ENCODE assay signal across 18 cellular contexts in the genomic region with DNA sequence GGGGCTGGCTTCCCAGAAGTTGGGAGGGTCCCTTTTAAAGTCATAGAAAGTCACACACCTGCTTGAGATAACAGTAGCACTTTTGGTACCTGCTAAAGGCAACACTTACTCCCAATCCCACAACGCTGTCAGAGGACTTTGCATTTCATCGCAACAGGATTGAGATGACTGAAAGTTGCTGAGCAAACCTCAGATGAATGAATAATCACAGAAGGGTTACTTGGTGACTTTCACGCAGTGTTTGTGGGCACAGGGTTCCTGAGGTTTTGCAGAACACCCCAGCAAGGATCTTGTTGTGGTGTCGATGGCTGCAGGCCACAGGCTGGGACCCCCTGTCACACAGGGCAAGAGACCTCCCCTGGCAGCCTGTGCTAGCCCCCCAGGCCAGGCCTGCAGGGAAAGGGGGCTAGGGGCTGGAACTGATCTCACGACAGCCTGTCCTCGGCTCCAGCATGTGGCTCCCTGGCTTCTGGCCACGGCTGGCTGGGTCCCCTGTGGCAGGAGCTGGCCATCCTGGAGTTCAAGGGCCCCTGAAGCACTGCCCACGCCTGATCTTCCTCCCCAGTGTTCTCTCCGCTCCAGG.
DNase-seq lines count a peak whose midpoint lies in the region; ATAC-seq, FAIRE-seq and TF ChIP-seq lines count a peak whose summit lies in the region.
"Had no signal": no experiment of that assay in that cellular context is flagged by ENCODE, and none has a peak within 500 bp of the region (broad histone marks: within the 10 kb centered on the region; RNA-seq: fewer than 3 reads in every experiment).

No MANE protein-coding gene starts in this region.

- FAIRE-seq in HepG2 (lab: Jason Lieb, UNC) = peak; percentile 26
- FAIRE-seq in small intestine (lab: Jason Lieb, UNC) = no peak
- FAIRE-seq: GM12891 had no signal

- DNase-seq in HCT116 (ENCODE audit: low read depth, low spot score) (no peak), HepG2 (ENCODE audit: low spot score) (no peak), small intestine (no peak), prostate gland (ENCODE audit: low spot score) (no peak), Karpas-422 (no peak), NCI-H510A treated with DMSO at 0.1 percent for 48 hours (lab: John Stamatoyannopoulos, UW) (no peak)
- DNase-seq: BE2C; GF-D8; KBM-7; NCI-H1105; NCI-H2107; NCI-H526 treated with DMSO at 0.1 percent for 48 hours; stimulated activated CD4-positive, alpha-beta T cell treated with anti-CD3 and anti-CD28 coated beads, Interleukin-4, amount 100 ng/mL, for 24 hours; T1000 had no signal

- no peak for TF ChIP-seq EP300 in HepG2 (IDR thresholded peaks at IDR 0.05; ENCODE audit: low read depth in 2 of 2, low read length in 2 of 2)
- no peak for TF ChIP-seq EP300 in HepG2 (CRISPR knock-in tag; IDR thresholded peaks at IDR 0.05; ENCODE audit: borderline replicate concordance)

- H3K9me3 ChIP-seq in HCT116 (ENCODE audit: control insufficient read depth in 1 of 2, insufficient read depth in 1 of 2, low read depth in 1 of 2, low read length in 2 of 2) = no peaks in the 10 kb centered on the region
- no peaks in the 10 kb centered on the region for H3K9me3 ChIP-seq in HepG2 (ENCODE audit: low read length)
- H3K9me3 ChIP-seq in small intestine (ENCODE audit: control insufficient read depth, low read depth) = no peaks in the 10 kb centered on the region
- no peaks in the 10 kb centered on the region for H3K9me3 ChIP-seq in prostate gland
- no peaks in the 10 kb centered on the region for H3K9me3 ChIP-seq in Karpas-422 (ENCODE audit: low read length)
- H3K9me3 ChIP-seq: BE2C had no signal

- H3K4me1 ChIP-seq in HCT116 (ENCODE audit: control insufficient read depth in 1 of 2, insufficient read depth in 2 of 2, low read length in 2 of 2) (peaks cover 34 to 40% of the 10 kb centered on the region in 2 experiments), HepG2 (ENCODE audit: insufficient read depth, low read length) (peaks cover 62% of the 10 kb centered on the region), small intestine (ENCODE audit: control insufficient read depth in 2 of 2, insufficient read depth in 1 of 2, low read depth in 1 of 2, low read length in 1 of 2) (peaks cover 0 to 8% of the 10 kb centered on the region in 2 donors), prostate gland (replicated peaks) (peaks cover 10% of the 10 kb centered on the region), Karpas-422 (ENCODE audit: low read length) (no peaks in the 10 kb centered on the region)

- H4K20me1 ChIP-seq in HCT116 (ENCODE audit: insufficient read depth) (no peaks in the 10 kb centered on the region), HepG2 (ENCODE audit: insufficient read depth, low read length) (no peaks in the 10 kb centered on the region), Karpas-422 (ENCODE audit: insufficient read depth, low read depth, low read length) (no peaks in the 10 kb centered on the region)

- TF ChIP-seq CTCF in HCT116 (IDR thresholded peaks at IDR 0.05 in 2 of 3, conservative IDR thresholded peaks at IDR 0.05 in 1 of 3; ENCODE audit: borderline replicate concordance in 1 of 3, insufficient read depth in 1 of 3, low read depth in 2 of 3, low read length in 2 of 3) (no peak), VCaP (conservative IDR thresholded peaks at IDR 0.05) (no peak), HepG2 (CRISPR knock-in tag; IDR thresholded peaks at IDR 0.05) (no peak), prostate gland (IDR thresholded peaks at IDR 0.05) (no peak)

- ATAC-seq in HCT116 = no peak
- no peak; the same call in 2 of the 3 replicates for ATAC-seq in HepG2
- ATAC-seq in GM19397 (IDR thresholded peaks at IDR 0.05; ENCODE audit: unreplicated experiment) = no peak

- BruUV-seq in HCT116 (replicated peaks; lab: Mats Ljungman, UMichigan) (no TSS peak), HepG2 (replicated peaks; lab: Mats Ljungman, UMichigan) (no TSS peak)

- TF ChIP-seq POLR2A in HCT116 (IDR thresholded peaks at IDR 0.05; ENCODE audit: borderline replicate concordance, extremely low read depth, insufficient read depth, insufficient read length) (no peak), HepG2 (IDR thresholded peaks at IDR 0.05; ENCODE audit: insufficient read depth in 1 of 2, low read depth in 2 of 2, low read length in 2 of 2) (no peak), prostate gland (IDR thresholded peaks at IDR 0.05) (no peak)

- CTCF ChIA-PET in HCT116 (lab: Charles Lee) = interaction anchor here (0.9 to 1.4 kb wide), 2 partner anchors 110 to 178 kb away, joined by 3 read pairs; no protein-coding TSS in a partner anchor
- CTCF ChIA-PET in HepG2 (lab: Yijun Ruan, JAX; ENCODE audit: low intra/inter-chr PET ratio, low total read pairs) = no interaction called here

- H3K9me2 ChIP-seq in HCT116 (ENCODE audit: insufficient read depth) (no peaks in the 10 kb centered on the region), Karpas-422 (replicated peaks; ENCODE audit: insufficient read depth, low read length) (no peaks in the 10 kb centered on the region)

- H3K27ac ChIP-seq in HCT116 (ENCODE audit: low read depth, low read length) (peak overlapping the region; percentile 28; the same call in 1 of the 2 replicates), VCaP (peak overlapping the region; percentile 86), HepG2 (ENCODE audit: extremely low read length, insufficient read depth, low read length) (no peak overlapping the region), small intestine (ENCODE audit: low read depth in 1 of 2, low read length in 1 of 2) (peak overlapping the region; percentile 85 to 90), prostate gland (peak overlapping the region in 1 of 2 donors; percentile 45), Karpas-422 (ENCODE audit: low read length) (no peak overlapping the region)
- H3K27ac ChIP-seq: cardiac muscle cell had no signal

- no peak overlapping the region for H3K4me3 ChIP-seq in HCT116 (replicated peaks in 1 of 2; ENCODE audit: low read depth in 1 of 2, low read length in 2 of 2)
- H3K4me3 ChIP-seq in HepG2 (replicated peaks in 1 of 3; ENCODE audit: insufficient read depth in 1 of 3, low read depth in 2 of 3, low read length in 3 of 3) = peak overlapping the region in 1 of 3 experiments; percentile 32; a peak in 1 of 6 replicates
- H3K4me3 ChIP-seq in small intestine (ENCODE audit: low read depth in 1 of 2, low read length in 2 of 2) = no peak overlapping the region
- H3K4me3 ChIP-seq in prostate gland = no peak overlapping the region
- no peak overlapping the region for H3K4me3 ChIP-seq in Karpas-422 (ENCODE audit: low read length)
- H3K4me3 ChIP-seq: cardiac muscle cell had no signal

- no peaks in the 10 kb centered on the region for H3K27me3 ChIP-seq in HCT116 (ENCODE audit: insufficient read depth, low read length)
- peaks cover 3 to 58% of the 10 kb centered on the region in 2 experiments; a peak in 4 of 5 replicates for H3K27me3 ChIP-seq in HepG2 (ENCODE audit: control insufficient read depth in 1 of 2, insufficient read depth in 2 of 2, low read length in 2 of 2)
- no peaks in the 10 kb centered on the region for H3K27me3 ChIP-seq in small intestine (ENCODE audit: control insufficient read depth in 2 of 2, insufficient read depth in 2 of 2, low read length in 2 of 2)
- no peaks in the 10 kb centered on the region for H3K27me3 ChIP-seq in prostate gland (replicated peaks; ENCODE audit: insufficient read depth)
- H3K27me3 ChIP-seq in Karpas-422 (ENCODE audit: low read length) = no peaks in the 10 kb centered on the region
- H3K27me3 ChIP-seq: BE2C, cardiac muscle cell had no signal

- no peak for TF ChIP-seq RAD21 in HCT116 (IDR thresholded peaks at IDR 0.05; ENCODE audit: low read depth)
- no peak for TF ChIP-seq RAD21 in HepG2 (CRISPR knock-in tag; IDR thresholded peaks at IDR 0.05)

- H3K9ac ChIP-seq in HCT116 (ENCODE audit: low read length) = no peak overlapping the region
- no peak overlapping the region for H3K9ac ChIP-seq in HepG2 (ENCODE audit: insufficient read depth, low read depth, low read length)
- no peak overlapping the region for H3K9ac ChIP-seq in Karpas-422 (ENCODE audit: low read length)

- in situ Hi-C loops in HepG2 (cut with HindIII; ENCODE audit: extremely low pct_ligation_motif_present, low pct_unique_long_range_greater_than_20kb) = loop anchor here (5.0 kb wide), 1 partner anchor 111 kb away; no protein-coding TSS in a partner anchor

- H3K4me2 ChIP-seq in HCT116 (ENCODE audit: low read length) (peak overlapping the region; percentile 26; the same call in 1 of the 2 replicates), HepG2 (ENCODE audit: low read depth, low read length) (peak overlapping the region; percentile 51), Karpas-422 (ENCODE audit: low read depth, low read length, poor library complexity, severe bottlenecking) (no peak overlapping the region)

- no peaks in the 10 kb centered on the region for H3K79me2 ChIP-seq in HCT116 (ENCODE audit: insufficient read depth, low read length)
- H3K79me2 ChIP-seq in HepG2 (ENCODE audit: insufficient read depth, low read length) = no peaks in the 10 kb centered on the region
- H3K79me2 ChIP-seq in Karpas-422 (ENCODE audit: low read length) = no peaks in the 10 kb centered on the region

- H2AFZ ChIP-seq in HCT116 (ENCODE audit: low read depth, low read length, poor library complexity, severe bottlenecking) (no peak overlapping the region), HepG2 (ENCODE audit: low read length) (no peak overlapping the region), Karpas-422 (ENCODE audit: low read length) (no peak overlapping the region)

- RAD21 ChIA-PET in HCT116 (lab: Charles Lee; ENCODE audit: low non-redundant PET in 1 of 2, low total read pairs in 2 of 2, uncharacterized antibody in 2 of 2, unreplicated experiment in 2 of 2) = no interaction called here

- H3K36me3 ChIP-seq in HCT116 (ENCODE audit: control insufficient read depth in 1 of 2, insufficient read depth in 2 of 2, low read length in 2 of 2) (no peaks in the 10 kb centered on the region), HepG2 (replicated peaks in 1 of 2; ENCODE audit: control insufficient read depth in 1 of 2, insufficient read depth in 2 of 2, low read length in 2 of 2) (no peaks in the 10 kb centered on the region), small intestine (ENCODE audit: control insufficient read depth in 2 of 2, insufficient read depth in 2 of 2, low read length in 2 of 2) (no peaks in the 10 kb centered on the region), prostate gland (no peaks in the 10 kb centered on the region), Karpas-422 (ENCODE audit: insufficient read depth, low read length) (no peaks in the 10 kb centered on the region)
- H3K36me3 ChIP-seq: BE2C, cardiac muscle cell had no signal

- intact Hi-C loops in HCT116 (cut with micrococcal nuclease) (loop anchor here (5.0 kb wide), 2 partner anchors 69 to 111 kb away; no protein-coding TSS in a partner anchor), HepG2 (cut with micrococcal nuclease; ENCODE audit: unreplicated experiment) (loop anchor here (5.0 to 10.0 kb wide), 2 partner anchors 84 to 176 kb away; a partner anchor contains a TSS), prostate gland (cut with DNase I) (loop anchor here (10.0 kb wide), 1 partner anchor 174 kb away; no protein-coding TSS in a partner anchor)

- POLR2A ChIA-PET in HCT116 (lab: Charles Lee) = no interaction called here
- POLR2A ChIA-PET in HepG2 (lab: Yijun Ruan, JAX) = interaction anchor here (0.8 to 1.5 kb wide), 4 partner anchors 10 to 75 kb away, joined by 3 to 8 read pairs (median 3); no protein-coding TSS in a partner anchor

- 22% methylated on average over 5 of the region's 9 CpGs for WGBS in HepG2 (ENCODE audit: low lambda C conversion rate)
- WGBS in small intestine, 3 donors = 18 to 45% (median 21%) methylated on average over 9 of the region's 9 CpGs
- 62% methylated on average over 4 of the region's 9 CpGs for WGBS in prostate gland

Comparison
In these comparisons a context has a peak if more than half of its experiments do, and no peak if none do; other contexts are left out.
1. H3K27ac ChIP-seq: peak in HCT116 (single experiment), VCaP (single experiment) and small intestine (2 of 2); none in HepG2 (single experiment) and Karpas-422 (single experiment).